ENCODE assay signal across 8 cellular contexts in the genomic region with DNA sequence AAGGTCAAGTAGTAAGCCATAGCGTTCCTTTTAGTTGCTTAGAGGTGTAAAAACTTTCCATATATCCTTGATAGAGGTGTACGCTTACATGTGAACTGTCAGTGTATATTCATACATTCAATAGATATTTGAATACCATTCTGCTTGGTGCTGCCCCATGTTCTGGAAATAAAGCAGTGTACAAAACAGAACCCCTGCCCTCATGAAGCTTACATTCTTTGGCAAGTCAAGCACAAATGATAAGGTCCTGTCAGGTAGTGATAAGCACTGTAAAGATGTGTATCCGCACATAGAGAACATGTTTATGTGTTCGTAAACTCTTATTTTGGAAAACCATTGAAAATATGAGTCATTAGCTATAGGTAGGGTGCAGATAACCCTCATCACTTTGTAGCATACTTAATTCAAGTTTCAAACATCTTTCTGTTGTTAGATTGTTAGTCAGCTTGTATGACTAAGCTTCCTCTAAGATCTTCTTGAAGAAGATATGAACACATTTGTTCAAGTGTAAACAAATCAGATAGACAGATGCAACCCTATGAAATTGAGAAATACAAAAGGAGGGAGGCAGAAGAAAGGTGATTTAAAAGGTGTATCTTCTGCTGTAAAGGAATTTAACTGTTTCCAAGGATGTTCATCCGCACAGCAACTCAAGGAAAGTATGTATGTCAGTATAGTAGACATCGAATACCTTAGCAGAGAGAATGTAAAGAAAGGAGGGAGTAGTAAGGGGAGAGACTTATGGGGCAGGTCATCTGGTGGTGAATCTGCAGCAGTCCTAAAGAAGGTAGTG. TPM values are rescaled to one million over a fixed set of nuclear protein-coding genes. Genes with fewer than 3 reads are reported as not detected.
DNase-seq lines count a peak whose midpoint lies in the region; ATAC-seq, FAIRE-seq and TF ChIP-seq lines count a peak whose summit lies in the region.

No MANE protein-coding gene starts in this region.

- H3K27ac ChIP-seq in HepG2 (ENCODE audit: extremely low read length, insufficient read depth, low read length) = no peak overlapping the region
- no peak overlapping the region for H3K27ac ChIP-seq in right lobe of liver
- no peak overlapping the region for H3K27ac ChIP-seq in left lung
- no peak overlapping the region for H3K27ac ChIP-seq in Peyer's patch

- FAIRE-seq in HepG2 (lab: Jason Lieb, UNC) = no peak

- H4K20me1 ChIP-seq in HepG2 (ENCODE audit: insufficient read depth, low read length) = peaks cover 26% of the 10 kb centered on the region

- peak overlapping the region; percentile 65 to 100 (median 88); a peak in 5 of 6 replicates for H3K4me3 ChIP-seq in HepG2 (replicated peaks in 1 of 3; ENCODE audit: insufficient read depth in 1 of 3, low read depth in 2 of 3, low read length in 3 of 3)
- peak overlapping the region in 1 of 3 donors; percentile 83 for H3K4me3 ChIP-seq in right lobe of liver
- H3K4me3 ChIP-seq in left lung = peak overlapping the region; percentile 83 to 93
- H3K4me3 ChIP-seq in Peyer's patch = peak overlapping the region in 2 of 4 donors; percentile 90 to 93

- H3K9me3 ChIP-seq in HepG2 (ENCODE audit: low read length) = no peaks in the 10 kb centered on the region
- H3K9me3 ChIP-seq in right lobe of liver = no peaks in the 10 kb centered on the region
- H3K9me3 ChIP-seq in left lung = no peaks in the 10 kb centered on the region
- no peaks in the 10 kb centered on the region for H3K9me3 ChIP-seq in Peyer's patch

- no peak for ATAC-seq in HepG2
- ATAC-seq in right lobe of liver = no peak
- no peak for ATAC-seq in left lung
- no peak for ATAC-seq in HG02884 (IDR thresholded peaks at IDR 0.05; ENCODE audit: unreplicated experiment)

- H3K4me2 ChIP-seq in HepG2 (ENCODE audit: low read depth, low read length) = peak overlapping the region; percentile 83

- BruUV-seq in HepG2 (replicated peaks; lab: Mats Ljungman, UMichigan) = no TSS peak

- CTCF ChIA-PET in HepG2 (lab: Yijun Ruan, JAX; ENCODE audit: low intra/inter-chr PET ratio, low total read pairs) = no interaction called here

- DNase-seq in HepG2 (ENCODE audit: low spot score) (no peak), right lobe of liver (no peak), left lung (no peak), SK-N-DZ (ENCODE audit: low spot score) (no peak), MV-4-11 (lab: John Stamatoyannopoulos, UW) (no peak), Peyer's patch (no peak)
- no peak for DNase-seq in activated naive CD8-positive, alpha-beta T cell treated with anti-CD3 and anti-CD28 coated beads for 36 hours

- TF ChIP-seq POLR2A in HepG2 (IDR thresholded peaks at IDR 0.05; ENCODE audit: insufficient read depth in 1 of 2, low read depth in 2 of 2, low read length in 2 of 2) (no peak; a peak in 1 of 4 replicates), right lobe of liver (IDR thresholded peaks at IDR 0.05) (no peak), Peyer's patch (IDR thresholded peaks at IDR 0.05) (no peak)

- peak overlapping the region; percentile 93 for H3K4me3 Mint-ChIP-seq in activated naive CD8-positive, alpha-beta T cell treated with anti-CD3 and anti-CD28 coated beads for 36 hours

- peaks cover 31% of the 10 kb centered on the region for H3K36me3 Mint-ChIP-seq in activated naive CD8-positive, alpha-beta T cell treated with anti-CD3 and anti-CD28 coated beads for 36 hours

- no peak overlapping the region for H2AFZ ChIP-seq in HepG2 (ENCODE audit: low read length)

- TF ChIP-seq CTCF in HepG2 (CRISPR knock-in tag; IDR thresholded peaks at IDR 0.05) = no peak
- TF ChIP-seq CTCF in right lobe of liver (IDR thresholded peaks at IDR 0.05) = no peak
- no peak for TF ChIP-seq CTCF in left lung (IDR thresholded peaks at IDR 0.05)
- no peak for TF ChIP-seq CTCF in Peyer's patch (IDR thresholded peaks at IDR 0.05)

- no peaks in the 10 kb centered on the region for H3K27me3 Mint-ChIP-seq in activated naive CD8-positive, alpha-beta T cell treated with anti-CD3 and anti-CD28 coated beads for 36 hours

- POLR2A ChIA-PET in HepG2 (lab: Yijun Ruan, JAX) = no interaction called here

- TF ChIP-seq RAD21 in HepG2 (CRISPR knock-in tag; IDR thresholded peaks at IDR 0.05) = no peak

- H3K27me3 ChIP-seq in HepG2 (ENCODE audit: control insufficient read depth in 1 of 2, insufficient read depth in 2 of 2, low read length in 2 of 2) = no peaks in the 10 kb centered on the region; a peak in 1 of 5 replicates
- no peaks in the 10 kb centered on the region for H3K27me3 ChIP-seq in right lobe of liver
- no peaks in the 10 kb centered on the region for H3K27me3 ChIP-seq in left lung
- H3K27me3 ChIP-seq in Peyer's patch = no peaks in the 10 kb centered on the region

- H3K27ac Mint-ChIP-seq in activated naive CD8-positive, alpha-beta T cell treated with anti-CD3 and anti-CD28 coated beads for 36 hours = peak overlapping the region; percentile 94

- TF ChIP-seq EP300 in HepG2 (IDR thresholded peaks at IDR 0.05; ENCODE audit: low read depth in 2 of 2, low read length in 2 of 2) (no peak), HepG2 (CRISPR knock-in tag; IDR thresholded peaks at IDR 0.05; ENCODE audit: borderline replicate concordance) (no peak)

- H3K9ac ChIP-seq in HepG2 (ENCODE audit: insufficient read depth, low read depth, low read length) = peak overlapping the region; percentile 90; the same call in 1 of the 2 replicates

- intact Hi-C loops in HepG2 (cut with micrococcal nuclease; ENCODE audit: unreplicated experiment) (no loop called here), right lobe of liver (cut with DNase I) (no loop called here), left lung (cut with DNase I) (no loop called here)

- in situ Hi-C loops in HepG2 (cut with HindIII; ENCODE audit: extremely low pct_ligation_motif_present, low pct_unique_long_range_greater_than_20kb) = no loop called here

- H3K4me1 Mint-ChIP-seq in activated naive CD8-positive, alpha-beta T cell treated with anti-CD3 and anti-CD28 coated beads for 36 hours = peaks cover 53% of the 10 kb centered on the region

- WGBS in HepG2 (ENCODE audit: low lambda C conversion rate) = 87% methylated on average over 6 of the region's 6 CpGs
- WGBS in right lobe of liver (ENCODE audit: insufficient coverage, low coverage, low lambda C conversion rate, missing lambda C conversion rate) = 84% methylated on average over 6 of the region's 6 CpGs

- peaks cover 48% of the 10 kb centered on the region for H3K4me1 ChIP-seq in HepG2 (ENCODE audit: insufficient read depth, low read length)
- peaks cover 0 to 9% (median 0%) of the 10 kb centered on the region in 4 donors for H3K4me1 ChIP-seq in right lobe of liver
- peaks cover 20 to 60% of the 10 kb centered on the region in 2 donors for H3K4me1 ChIP-seq in left lung
- peaks cover 0 to 22% (median 10%) of the 10 kb centered on the region in 4 donors for H3K4me1 ChIP-seq in Peyer's patch

- H3K36me3 ChIP-seq in HepG2 (replicated peaks in 1 of 2; ENCODE audit: control insufficient read depth in 1 of 2, insufficient read depth in 2 of 2, low read length in 2 of 2) (no peaks in the 10 kb centered on the region; a peak in 1 of 5 replicates), right lobe of liver (no peaks in the 10 kb centered on the region), left lung (no peaks in the 10 kb centered on the region), Peyer's patch (no peaks in the 10 kb centered on the region)

- peaks cover 78% of the 10 kb centered on the region for H3K79me2 ChIP-seq in HepG2 (ENCODE audit: insufficient read depth, low read length)

- peaks cover 3% of the 10 kb centered on the region for H3K9me3 Mint-ChIP-seq in activated naive CD8-positive, alpha-beta T cell treated with anti-CD3 and anti-CD28 coated beads for 36 hours

RNA-seq across cellular contexts. Expression of a gene that starts 1.6 kb away (rescaled TPM):
- total RNA-seq in HepG2 (2016; rRNA removed; fragmentation: Illumina TruSeq; extraction: Trizol) (12.9 and 21.0 TPM in 2 replicates), right lobe of liver (1 to 10 TPM; 4.6 to 6.1 (median 5.5) TPM), left lung (10 to 100 TPM; 13.1 to 14.1 TPM), Peyer's patch (1 to 10 TPM; 5.6 to 8.3 (median 7.4) TPM)
- 1.3 and 1.4 TPM in 2 replicates for total RNA-seq in HepG2 (2016; cell fraction: cytosol; rRNA removed; fragmentation: Illumina TruSeq; extraction: Trizol; ENCODE audit: low read depth)
- 12.8 and 19.0 TPM in 2 replicates for total RNA-seq in HepG2 (2016; cell fraction: insoluble cytoplasmic fraction; rRNA removed; fragmentation: Illumina TruSeq; extraction: Trizol)
- 6.2 and 6.4 TPM in 2 replicates for total RNA-seq in HepG2 (2016; cell fraction: membrane; rRNA removed; fragmentation: Illumina TruSeq; extraction: Trizol)
- 9.5 and 10.7 TPM in 2 replicates for total RNA-seq in HepG2 (2016; cell fraction: nucleus; rRNA removed; fragmentation: Illumina TruSeq; extraction: Trizol)
- polyA plus RNA-seq in HepG2 (2011; rRNA removed) = 2.6 TPM in 2 replicates
- polyA plus RNA-seq in HepG2 (2011; cell fraction: cytosol; rRNA removed) = 1.8 and 2.5 TPM in 2 replicates
- 1.4 and 1.6 TPM in 2 replicates for polyA plus RNA-seq in HepG2 (2011; cell fraction: nucleus; rRNA removed)
- polyA plus RNA-seq in HepG2 (2012) = 6.4 and 7.5 TPM in 2 replicates
- 0.60 and 0.62 TPM in 2 replicates for polyA plus RNA-seq in HepG2 (2016; cell fraction: cytosol; fragmentation: Illumina TruSeq; extraction: Trizol; ENCODE audit: low read depth)
- 14.2 and 14.8 TPM in 2 replicates for polyA plus RNA-seq in HepG2 (2016; cell fraction: insoluble cytoplasmic fraction; fragmentation: Illumina TruSeq; extraction: Trizol; ENCODE audit: low read depth)
- 2.3 and 2.4 TPM in 2 replicates for polyA plus RNA-seq in HepG2 (2016; cell fraction: membrane; fragmentation: Illumina TruSeq; extraction: Trizol; ENCODE audit: low read depth)
- polyA plus RNA-seq in HepG2 (2016; cell fraction: nucleus; fragmentation: Illumina TruSeq; extraction: Trizol; ENCODE audit: insufficient read depth, low read depth) = 8.8 and 9.0 TPM in 2 replicates
- polyA minus RNA-seq in HepG2 (2011; rRNA and poly(A)+ RNA removed; ENCODE audit: low replicate concordance) = 6.8 and 18.0 TPM in 2 replicates
- 4.9 and 6.3 TPM in 2 replicates for polyA minus RNA-seq in HepG2 (2011; cell fraction: cytosol; rRNA and poly(A)+ RNA removed)
- 4.2 and 5.2 TPM in 2 replicates for polyA minus RNA-seq in HepG2 (2011; cell fraction: nucleus; rRNA and poly(A)+ RNA removed)
- total RNA-seq in activated naive CD8-positive, alpha-beta T cell treated with anti-CD3 and anti-CD28 coated beads for 36 hours = 10 to 100 TPM; 21.8 to 23.4 TPM
- polyA plus RNA-seq in SK-N-DZ (2014; cell fraction: cytosol; rRNA removed) = 15.6 and 16.2 TPM in 2 replicates
- polyA plus RNA-seq in SK-N-DZ (2014; cell fraction: nucleus; rRNA removed) = 4.4 and 5.7 TPM in 2 replicates

RNA-seq across cellular contexts. Expression of a gene that starts 2.0 kb away (rescaled TPM):
- total RNA-seq in HepG2 (2016; rRNA removed; fragmentation: Illumina TruSeq; extraction: Trizol) = 15.2 and 16.3 TPM in 2 replicates
- 5.8 and 5.9 TPM in 2 replicates for total RNA-seq in HepG2 (2016; cell fraction: cytosol; rRNA removed; fragmentation: Illumina TruSeq; extraction: Trizol; ENCODE audit: low read depth)
- total RNA-seq in HepG2 (2016; cell fraction: insoluble cytoplasmic fraction; rRNA removed; fragmentation: Illumina TruSeq; extraction: Trizol) = 14.1 and 16.0 TPM in 2 replicates
- 7.3 and 8.3 TPM in 2 replicates for total RNA-seq in HepG2 (2016; cell fraction: membrane; rRNA removed; fragmentation: Illumina TruSeq; extraction: Trizol)
- total RNA-seq in HepG2 (2016; cell fraction: nucleus; rRNA removed; fragmentation: Illumina TruSeq; extraction: Trizol) = 23.3 and 27.4 TPM in 2 replicates
- 11.4 and 12.3 TPM in 2 replicates for polyA plus RNA-seq in HepG2 (2011; rRNA removed)
- polyA plus RNA-seq in HepG2 (2011; cell fraction: cytosol; rRNA removed) = 6.9 and 8.1 TPM in 2 replicates
- polyA plus RNA-seq in HepG2 (2011; cell fraction: nucleus; rRNA removed) = 25.8 and 26.5 TPM in 2 replicates
- 8.7 and 10.1 TPM in 2 replicates for polyA plus RNA-seq in HepG2 (2012)
- 2.2 and 2.6 TPM in 2 replicates for polyA plus RNA-seq in HepG2 (2016; cell fraction: cytosol; fragmentation: Illumina TruSeq; extraction: Trizol; ENCODE audit: low read depth)
- 12.7 and 14.8 TPM in 2 replicates for polyA plus RNA-seq in HepG2 (2016; cell fraction: insoluble cytoplasmic fraction; fragmentation: Illumina TruSeq; extraction: Trizol; ENCODE audit: low read depth)
- polyA plus RNA-seq in HepG2 (2016; cell fraction: membrane; fragmentation: Illumina TruSeq; extraction: Trizol; ENCODE audit: low read depth) = 3.4 and 4.1 TPM in 2 replicates
- 22.7 and 26.5 TPM in 2 replicates for polyA plus RNA-seq in HepG2 (2016; cell fraction: nucleus; fragmentation: Illumina TruSeq; extraction: Trizol; ENCODE audit: insufficient read depth, low read depth)
- 11.4 and 54.6 TPM in 2 replicates for polyA minus RNA-seq in HepG2 (2011; rRNA and poly(A)+ RNA removed; ENCODE audit: low replicate concordance)
- polyA minus RNA-seq in HepG2 (2011; cell fraction: cytosol; rRNA and poly(A)+ RNA removed) = 6.5 and 7.2 TPM in 2 replicates
- polyA minus RNA-seq in HepG2 (2011; cell fraction: nucleus; rRNA and poly(A)+ RNA removed) = 29.9 and 34.7 TPM in 2 replicates
- 1 to 10 TPM; 7.1 to 8.7 (median 8.0) TPM for total RNA-seq in right lobe of liver
- total RNA-seq in activated naive CD8-positive, alpha-beta T cell treated with anti-CD3 and anti-CD28 coated beads for 36 hours = 10 to 100 TPM; 29.4 to 29.9 TPM
- total RNA-seq in left lung = 10 to 100 TPM; 12.4 to 15.0 TPM
- 21.2 and 25.9 TPM in 2 replicates for polyA plus RNA-seq in SK-N-DZ (2014; cell fraction: cytosol; rRNA removed)
- polyA plus RNA-seq in SK-N-DZ (2014; cell fraction: nucleus; rRNA removed) = 62.3 and 75.8 TPM in 2 replicates
- total RNA-seq in Peyer's patch = 10 to 100 TPM in 1 of 4 donors, 1 to 10 TPM in 3; 4.9 to 14.0 (median 9.0) TPM
